16 cellular contexts compared by ENCODE assay signal in genomic region chr10:129956902-129957673, GRCh38. TPM values are rescaled to one million over a fixed set of nuclear protein-coding genes. Genes with fewer than 3 reads are reported as not detected.
DNase-seq lines count a peak whose midpoint lies in the region; ATAC-seq and TF ChIP-seq lines count a peak whose summit lies in the region.
"Had no signal": no experiment of that assay in that cellular context is flagged by ENCODE, and none has a peak within 500 bp of the region (broad histone marks: within the 10 kb centered on the region; RNA-seq: fewer than 3 reads in every experiment).

No MANE protein-coding gene starts in this region.

- DNase-seq in DMS 273 (lab: John Stamatoyannopoulos, UW; ENCODE audit: unreplicated experiment) (peak; percentile 53), DMS 273 treated with DMSO at 0.1 percent for 48 hours (lab: John Stamatoyannopoulos, UW) (no peak), NCI-H1436 treated with DMSO at 0.1 percent for 48 hours (lab: John Stamatoyannopoulos, UW) (peak; percentile 66), heart right ventricle (no peak), psoas muscle (no peak), GM20000 (ENCODE audit: low spot score) (no peak)
- no peak for DNase-seq in stimulated activated CD4-positive, alpha-beta T cell treated with anti-CD3 and anti-CD28 coated beads, Interleukin-4, amount 100 ng/mL, for 4 hours
- DNase-seq: activated T-cell treated with anti-CD3 and anti-CD28 coated beads for 4 hours, kidney glomerular epithelial cell, right lobe of liver had no signal

- intact Hi-C loops in heart right ventricle (cut with DNase I) (loop anchor here in 2 of 10 donors (5.0 to 10.0 kb wide), 3 partner anchors 65 to 1032 kb away; no protein-coding TSS in a partner anchor), psoas muscle (cut with DNase I) (loop anchor here (5.0 kb wide), 2 partner anchors 70 to 925 kb away; no protein-coding TSS in a partner anchor)

- TF ChIP-seq CTCF in heart right ventricle (IDR thresholded peaks at IDR 0.05) (no peak), psoas muscle (IDR thresholded peaks at IDR 0.05) (no peak), GM20000 (IDR thresholded peaks at IDR 0.05; ENCODE audit: extremely low read depth, missing control alignments) (no peak)

- peaks cover 0 to 8% (median 0%) of the 10 kb centered on the region in 9 donors for H3K36me3 ChIP-seq in heart right ventricle
- H3K36me3 ChIP-seq in psoas muscle (ENCODE audit: insufficient read depth in 1 of 2, low read depth in 1 of 2) = peaks cover 0 to 4% of the 10 kb centered on the region in 2 donors
- H3K36me3 ChIP-seq: right lobe of liver had no signal

- peaks cover 0 to 76% (median 56%) of the 10 kb centered on the region in 7 donors for H3K27me3 ChIP-seq in heart right ventricle
- H3K27me3 ChIP-seq in psoas muscle (ENCODE audit: insufficient read depth in 3 of 3, low read length in 2 of 3) = peaks cover 0 to 32% (median 1%) of the 10 kb centered on the region in 3 donors

- H3K9me3 ChIP-seq in heart right ventricle = no peaks in the 10 kb centered on the region
- no peaks in the 10 kb centered on the region for H3K9me3 ChIP-seq in psoas muscle
- H3K9me3 ChIP-seq: right lobe of liver had no signal

- ATAC-seq in heart right ventricle (no peak), psoas muscle (no peak), HG02973 (IDR thresholded peaks at IDR 0.05; ENCODE audit: unreplicated experiment) (no peak)
- ATAC-seq: Panc1; stimulated activated memory B cell treated with anti-CD40 and anti-IgM and Interleukin-4, amounts not matched to agents 10 μg/mL and 1 μg/mL and 100 μg/mL, for 72 hours had no signal

- H3K27ac ChIP-seq in heart right ventricle (peak overlapping the region; percentile 21 to 94 (median 90)), psoas muscle (peak overlapping the region; percentile 94)
- H3K27ac ChIP-seq: 22Rv1, right lobe of liver had no signal

- peak overlapping the region; percentile 29 to 91 (median 73) for H3K4me3 ChIP-seq in heart right ventricle
- H3K4me3 ChIP-seq in psoas muscle = peak overlapping the region; percentile 83
- H3K4me3 ChIP-seq: right lobe of liver had no signal

- peaks cover 2 to 66% (median 37%) of the 10 kb centered on the region in 9 donors for H3K4me1 ChIP-seq in heart right ventricle
- peaks cover 50% of the 10 kb centered on the region for H3K4me1 ChIP-seq in psoas muscle

- 9 to 17% methylated on average over 18 of the region's 18 CpGs for WGBS in heart right ventricle, 2 donors
- WGBS in psoas muscle, 3 donors = 21 to 54% (median 37%) methylated on average over 18 of the region's 18 CpGs

RNA-seq across cellular contexts. Expression of gene EBF3, which starts 7.0 kb away (rescaled TPM):
- total RNA-seq in heart right ventricle = 10 to 100 TPM in 1 of 10 donors, 1 to 10 TPM in 9; 4.3 to 12.2 (median 5.6) TPM
- polyA plus RNA-seq in heart right ventricle = 10 to 100 TPM in 1 of 2 donors, 1 to 10 TPM in 1; 3.9 to 10.7 TPM
- 1 to 10 TPM; 4.5 to 8.5 (median 5.9) TPM for total RNA-seq in psoas muscle
- polyA plus RNA-seq in psoas muscle = 10 to 100 TPM in 1 of 3 donors, 1 to 10 TPM in 2; 3.2 to 10.1 (median 3.4) TPM
- total RNA-seq: T-helper 1 cell treated with Interleukin-12 subunit alpha and Interleukin-12 subunit beta and Interleukin-4 antibody, amounts not matched to agents 30 ng/mL and 1 ng/mL, for 36 hours had no signal
- polyA plus RNA-seq: CD14-positive monocyte had no signal

Comparison
In these comparisons a context has a peak if more than half of its experiments do, and no peak if none do; other contexts are left out.
1. DNase-seq: peak in DMS 273 (single experiment) and NCI-H1436 treated with DMSO at 0.1 percent for 48 hours (single experiment); none in DMS 273 treated with DMSO at 0.1 percent for 48 hours (single experiment), heart right ventricle (0 of 2), psoas muscle (0 of 2), GM20000 (single experiment) and stimulated activated CD4-positive, alpha-beta T cell treated with anti-CD3 and anti-CD28 coated beads, Interleukin-4, amount 100 ng/mL, for 4 hours (0 of 2).